In genomic region chr1:96059276-96059675, GRCh38 we compare ENCODE assay signal across 28 cellular contexts.
"Had no signal": no experiment of that assay in that cellular context is flagged by ENCODE, and none has a peak within 500 bp of the region (broad histone marks: within the 10 kb centered on the region; RNA-seq: fewer than 3 reads in every experiment).

No MANE protein-coding gene starts in this region.

- ATAC-seq: naive thymus-derived CD4-positive, alpha-beta T cell; natural killer cell treated with Interleukin-12 subunit alpha and Interleukin-12 subunit beta and Interleukin-15 and Interleukin-18, amount 100 ng/mL, for 72 hours; pancreas; psoas muscle; right cardiac atrium; sciatic nerve; stimulated activated memory B cell treated with anti-CD40 and anti-IgM and Interleukin-4, amounts not matched to agents 10 μg/mL and 1 μg/mL and 100 μg/mL, for 72 hours; stimulated activated naive CD8-positive, alpha-beta T cell treated with anti-CD3 and anti-CD28 coated beads, Interleukin-15, amount 100 ng/mL, for 72 hours; stimulated activated naive CD8-positive, alpha-beta T cell treated with anti-CD3 and anti-CD28 coated beads, Interleukin-15, Interleukin-2, amounts not matched to agents 100 U/mL and 50 U/mL, for 24 hours; upper lobe of right lung had no signal

- H3K27ac ChIP-seq: neutrophil, pancreas, psoas muscle, skin epidermis, spleen, suprapubic skin, testis, tibial artery, transverse colon, upper lobe of right lung, uterus had no signal

- H3K9me3 ChIP-seq: pancreas, psoas muscle, suprapubic skin, testis, tibial artery, transverse colon, uterus had no signal

- H3K27me3 ChIP-seq: neutrophil, pancreas, spleen, suprapubic skin, testis, tibial artery, transverse colon, upper lobe of right lung, uterus had no signal

- H3K36me3 ChIP-seq: neutrophil, pancreas, spleen, suprapubic skin, tibial artery, transverse colon, upper lobe of right lung, uterus had no signal

- H3K4me3 ChIP-seq: pancreas, psoas muscle, skin epidermis, smooth muscle cell, spleen, suprapubic skin, testis, tibial artery, transverse colon, upper lobe of right lung, uterus had no signal

- H3K4me2 ChIP-seq: smooth muscle cell had no signal

- DNase-seq: naive thymus-derived CD4-positive, alpha-beta T cell; nephron progenitor cell; nucleus accumbens; pancreas; psoas muscle; right cardiac atrium; spleen; stimulated activated CD4-positive, alpha-beta T cell treated with anti-CD3 and anti-CD28 coated beads, Interleukin-12 subunit alpha, Interleukin-12 subunit beta, amount 100 ng/mL, for 4 hours; stimulated activated CD4-positive, alpha-beta T cell treated with anti-CD3 and anti-CD28 coated beads, Interleukin-1b, Interleukin-23, amount 100 ng/mL, for 48 hours; stimulated activated CD4-positive, alpha-beta T cell treated with anti-CD3 and anti-CD28 coated beads, Interleukin-4, amount 100 ng/mL, for 1 hour; stimulated activated CD4-positive, alpha-beta T cell treated with anti-CD3 and anti-CD28 coated beads, Interleukin-4, amount 100 ng/mL, for 4 hours; stimulated activated CD8-positive, alpha-beta memory T cell treated with anti-CD3 and anti-CD28 coated beads, Interleukin-4, amount 100 ng/mL, for 48 hours; stimulated activated naive CD4-positive, alpha-beta T cell; stimulated activated naive CD8-positive, alpha-beta T cell treated with anti-CD3 and anti-CD28 coated beads, Interleukin-15, amount 100 ng/mL, for 72 hours; stimulated activated naive CD8-positive, alpha-beta T cell treated with anti-CD3 and anti-CD28 coated beads, Interleukin-15, Interleukin-2, amounts not matched to agents 100 U/mL and 50 U/mL, for 24 hours; substantia nigra; testis; tibial artery; transverse colon; upper lobe of right lung; uterus had no signal

- H3K4me1 ChIP-seq: pancreas, psoas muscle, spleen, suprapubic skin, testis, tibial artery, transverse colon, upper lobe of right lung, uterus had no signal
